In genomic region chr11:64868904-64869570, GRCh38 we compare ENCODE assay signal across 8 cellular contexts. TPM values are rescaled to one million over a fixed set of nuclear protein-coding genes. Genes with fewer than 3 reads are reported as not detected.
DNase-seq lines count a peak whose midpoint lies in the region; ATAC-seq and TF ChIP-seq lines count a peak whose summit lies in the region.

No MANE protein-coding gene starts in this region.

- in situ Hi-C loops in G401 (cut with HindIII; ENCODE audit: low sequenced_read_pairs), result no loop called here

- H3K27ac ChIP-seq in RWPE2 (ENCODE audit: poor library complexity, severe bottlenecking) (peak overlapping the region; percentile 99), duodenal mucosa (ENCODE audit: low read depth, low read length) (peak overlapping the region; percentile 73)

- H3K9ac ChIP-seq in duodenal mucosa (ENCODE audit: low read depth in 1 of 2, low read length in 2 of 2), result peak overlapping the region in 1 of 2 donors; percentile 44

- H3K4me3 ChIP-seq in RWPE2 (ENCODE audit: severe bottlenecking) (no peak overlapping the region), duodenal mucosa (ENCODE audit: low read depth in 1 of 2, low read length in 2 of 2) (peak overlapping the region in 1 of 2 donors; percentile 46)

- peak; percentile 69 for ATAC-seq in RWPE2 (ENCODE audit: low read depth)
- no peak for ATAC-seq in left lobe of liver

- peaks cover 45% of the 10 kb centered on the region for H3K36me3 ChIP-seq in RWPE2 (ENCODE audit: low read depth)
- H3K36me3 ChIP-seq in duodenal mucosa (ENCODE audit: control insufficient read depth in 1 of 2, insufficient read depth in 2 of 2, low read length in 2 of 2), result peaks cover 6 to 37% of the 10 kb centered on the region in 2 donors

- H3K9me3 ChIP-seq in RWPE2 (ENCODE audit: severe bottlenecking) (no peaks in the 10 kb centered on the region), duodenal mucosa (ENCODE audit: control insufficient read depth in 1 of 2, low read length in 2 of 2) (no peaks in the 10 kb centered on the region)

- DNase-seq in G401 (ENCODE audit: low spot score), result peak; percentile 70
- peak; percentile 89 for DNase-seq in RWPE2 (ENCODE audit: low spot score)
- peak; percentile 64 for DNase-seq in non-pigmented ciliary epithelial cell (ENCODE audit: low read depth)
- DNase-seq in left lobe of liver (ENCODE audit: low spot score), result no peak
- DNase-seq in DMS153 (lab: John Stamatoyannopoulos, UW), result no peak
- DNase-seq in pons (ENCODE audit: low spot score), result no peak
- no peak for DNase-seq in RPMI8226

- peaks cover 68% of the 10 kb centered on the region for H3K4me1 ChIP-seq in RWPE2 (ENCODE audit: insufficient read depth, poor library complexity, severe bottlenecking)
- H3K4me1 ChIP-seq in duodenal mucosa (ENCODE audit: control insufficient read depth in 1 of 2, insufficient read depth in 2 of 2, low read length in 2 of 2), result peaks cover 69 to 76% of the 10 kb centered on the region in 2 donors

- H3K27me3 ChIP-seq in RWPE2 (ENCODE audit: insufficient read depth, poor library complexity, severe bottlenecking) (no peaks in the 10 kb centered on the region), duodenal mucosa (ENCODE audit: control insufficient read depth in 1 of 2, insufficient read depth in 2 of 2, low read length in 2 of 2) (no peaks in the 10 kb centered on the region)

- no peak for TF ChIP-seq CTCF in RWPE2 (IDR thresholded peaks at IDR 0.05; ENCODE audit: poor library complexity, severe bottlenecking)

RNA-seq across cellular contexts. Expression of gene EHD1, which starts 9.4 kb away (rescaled TPM):
- total RNA-seq in G401 (2014; rRNA removed; shearing (Covaris generic)), result 25.3 and 32.4 TPM in 2 replicates
- total RNA-seq in left lobe of liver, result 29.9 TPM

RNA-seq across cellular contexts. Expression of gene CDC42BPG, which starts 24.6 kb away (rescaled TPM):
- total RNA-seq in G401 (2014; rRNA removed; shearing (Covaris generic)), result 1.6 and 2.3 TPM in 2 replicates
- 1.2 TPM for total RNA-seq in left lobe of liver

RNA-seq across cellular contexts. Expression of gene ATG2A, which starts 48.0 kb away (rescaled TPM):
- 15.8 and 20.5 TPM in 2 replicates for total RNA-seq in G401 (2014; rRNA removed; shearing (Covaris generic))
- 34.0 TPM for total RNA-seq in left lobe of liver

RNA-seq across cellular contexts. Expression of gene PPP2R5B, which starts 55.5 kb away (rescaled TPM):
- 11.7 and 20.5 TPM in 2 replicates for total RNA-seq in G401 (2014; rRNA removed; shearing (Covaris generic))
- 9.1 TPM for total RNA-seq in left lobe of liver

RNA-seq across cellular contexts. Expression of gene MEN1, which starts 58.7 kb away (rescaled TPM):
- total RNA-seq in G401 (2014; rRNA removed; shearing (Covaris generic)), result 12.3 and 13.9 TPM in 2 replicates
- 24.0 TPM for total RNA-seq in left lobe of liver

Comparison
In these comparisons a context has a peak if more than half of its experiments do, and no peak if none do; other contexts are left out.
1. DNase-seq: peak in G401 (single experiment), RWPE2 (single experiment) and non-pigmented ciliary epithelial cell (single experiment); none in left lobe of liver (single experiment), DMS153 (single experiment), pons (single experiment) and RPMI8226 (single experiment).